ENCODE assay signal across 26 cellular contexts in the genomic region with DNA sequence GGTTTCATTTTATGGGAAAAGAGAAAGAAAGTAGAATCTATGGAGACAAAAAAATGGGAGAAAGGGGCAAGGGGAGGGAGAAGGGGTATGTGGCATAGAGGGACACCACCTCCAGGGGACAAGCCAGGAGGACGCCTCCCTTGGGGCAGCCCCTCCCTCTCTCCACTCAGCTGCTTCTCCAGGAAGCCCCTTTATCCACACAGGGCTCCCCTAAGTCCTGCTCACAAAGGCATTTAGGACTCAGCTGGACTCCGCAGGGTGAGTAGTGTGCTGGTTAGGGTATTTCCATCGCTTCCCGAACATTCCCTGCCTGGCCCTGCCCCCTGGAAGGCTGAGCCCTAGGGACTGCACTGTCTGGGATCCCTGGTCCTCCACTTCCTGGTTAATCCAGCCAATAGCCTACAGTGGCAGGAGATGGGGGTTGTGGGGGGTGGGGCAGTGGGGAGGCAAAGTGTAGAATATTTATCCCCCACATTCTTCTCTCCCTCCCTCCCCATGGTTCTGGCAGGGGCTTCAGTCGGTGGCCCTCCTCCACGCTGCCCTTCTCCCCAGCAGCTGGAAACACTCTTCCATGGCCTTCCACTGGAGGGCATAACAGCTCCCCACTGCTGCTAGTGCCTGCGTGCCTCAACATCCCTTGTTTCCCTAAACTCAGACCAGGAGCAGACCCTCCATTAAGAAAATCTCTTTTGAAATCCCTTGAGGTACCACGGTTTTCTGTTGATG.
DNase-seq lines count a peak whose midpoint lies in the region; TF ChIP-seq lines count a peak whose summit lies in the region.
"Had no signal": no experiment of that assay in that cellular context is flagged by ENCODE, and none has a peak within 500 bp of the region (broad histone marks: within the 10 kb centered on the region; RNA-seq: fewer than 3 reads in every experiment).

No MANE protein-coding gene starts in this region.

- TF ChIP-seq POLR2A in testis (IDR thresholded peaks at IDR 0.05) = no peak

- peak overlapping the region; percentile 7 to 33 for H3K27ac ChIP-seq in testis
- H3K27ac ChIP-seq: ovary, thyroid gland had no signal

- DNase-seq in astrocyte of the spinal cord (ENCODE audit: low read depth, low spot score) (no peak), testis (no peak), NCI-H128 (lab: John Stamatoyannopoulos, UW; ENCODE audit: unreplicated experiment) (no peak), occipital lobe (lab: John Stamatoyannopoulos, UW) (no peak), NCI-H2171 treated with DMSO at 0.1 percent for 48 hours (lab: John Stamatoyannopoulos, UW) (no peak)
- DNase-seq: activated B cell treated with CpG ODN at 0.5 μM for 24 hours; activated CD4-positive, alpha-beta memory T cell treated with anti-CD3 and anti-CD28 coated beads for 36 hours; activated effector memory CD4-positive, alpha-beta T cell treated with Interleukin-2 at 50 U/mL for 16 hours; activated naive CD8-positive, alpha-beta T cell treated with anti-CD3 and anti-CD28 coated beads for 36 hours; DMS79 treated with DMSO at 0.1 percent for 48 hours; effector CD4-positive, alpha-beta T cell; erythroblast; H7; immature natural killer cell; naive thymus-derived CD4-positive, alpha-beta T cell; NCI-H1092; NCI-H345; NCI-H774; retina; stimulated activated CD4-positive, alpha-beta T cell treated with anti-CD3 and anti-CD28 coated beads, Interleukin-4, amount 100 ng/mL, for 24 hours; stimulated activated naive CD8-positive, alpha-beta T cell treated with anti-CD3 and anti-CD28 coated beads, Interleukin-15, Interleukin-2, amounts not matched to agents 100 U/mL and 50 U/mL, for 24 hours; thyroid gland had no signal

- H3K4me3 ChIP-seq in astrocyte of the spinal cord (ENCODE audit: low read depth, low read length) = no peak overlapping the region
- no peak overlapping the region for H3K4me3 ChIP-seq in iPS-15b (ENCODE audit: low read depth, low read length)
- no peak overlapping the region for H3K4me3 ChIP-seq in testis
- H3K4me3 ChIP-seq: GM12878, ovary, thyroid gland had no signal

- TF ChIP-seq CTCF in GM12873 (IDR thresholded peaks at IDR 0.05; ENCODE audit: insufficient read depth, low read depth, low read length, missing control alignments) (peak; percentile 14), astrocyte of the spinal cord (IDR thresholded peaks at IDR 0.05; ENCODE audit: low read depth, low read length) (peak; percentile 16), testis (IDR thresholded peaks at IDR 0.05) (no peak)

- H3K27me3 ChIP-seq in iPS-15b (ENCODE audit: control insufficient read depth, insufficient read depth, low read length) (no peaks in the 10 kb centered on the region), testis (no peaks in the 10 kb centered on the region)
- H3K27me3 ChIP-seq: ovary, thyroid gland had no signal

- peak overlapping the region; percentile 24 for H3K9ac ChIP-seq in iPS-15b (ENCODE audit: low read depth, low read length)

- intact Hi-C loops in testis (cut with DNase I; ENCODE audit: low total_unique reads) = no loop called here

- in situ Hi-C loops in astrocyte of the spinal cord (cut with HindIII; ENCODE audit: low sequenced_read_pairs) = no loop called here

- no peaks in the 10 kb centered on the region for H3K9me3 ChIP-seq in iPS-15b (ENCODE audit: control insufficient read depth, insufficient read depth, low read length)
- H3K9me3 ChIP-seq in testis = no peaks in the 10 kb centered on the region
- H3K9me3 ChIP-seq: ovary, thyroid gland had no signal

- H3K4me1 ChIP-seq in iPS-15b (ENCODE audit: control insufficient read depth, insufficient read depth, low read length) (peaks cover 7% of the 10 kb centered on the region), testis (peaks cover 26% of the 10 kb centered on the region)

- H3K36me3 ChIP-seq in iPS-15b (ENCODE audit: control insufficient read depth, insufficient read depth, low read length) (no peaks in the 10 kb centered on the region), testis (ENCODE audit: low read depth, missing control alignments) (no peaks in the 10 kb centered on the region)
- H3K36me3 ChIP-seq: ovary, thyroid gland had no signal

- 83 to 87% methylated on average over 8 of the region's 8 CpGs for WGBS in testis, 2 donors

Comparison
In these comparisons a context has a peak if more than half of its experiments do, and no peak if none do; other contexts are left out.
1. CTCF ChIP-seq: peak in GM12873 (single experiment) and astrocyte of the spinal cord (single experiment); none in testis (0 of 3).